In genomic region chr15:54604963-54605362, GRCh38 we compare ENCODE assay signal across 15 cellular contexts.
DNase-seq lines count a peak whose midpoint lies in the region; ATAC-seq and TF ChIP-seq lines count a peak whose summit lies in the region.
"Had no signal": no experiment of that assay in that cellular context is flagged by ENCODE, and none has a peak within 500 bp of the region (broad histone marks: within the 10 kb centered on the region; RNA-seq: fewer than 3 reads in every experiment).

No MANE protein-coding gene starts in this region.

- H3K4me1 Mint-ChIP-seq in mesothelial cell of epicardium (peaks cover 38% of the 10 kb centered on the region), type B pancreatic cell (ENCODE audit: unreplicated experiment) (peaks cover 14% of the 10 kb centered on the region)
- no peaks in the 10 kb centered on the region for H3K4me1 Mint-ChIP-seq in activated CD8-positive, alpha-beta T cell treated with anti-CD3 and anti-CD28 coated beads for 36 hours (ENCODE audit: low read depth)
- H3K4me1 Mint-ChIP-seq in activated naive CD4-positive, alpha-beta T cell treated with anti-CD3 and anti-CD28 coated beads, Interleukin-2, amount 10 ng/mL, durations not matched to agents 7 days and 5 days, result no peaks in the 10 kb centered on the region
- H3K4me1 Mint-ChIP-seq: CD14-positive monocyte had no signal

- peak overlapping the region; percentile 60 for H3K27ac ChIP-seq in HUES48 (ENCODE audit: low read depth, low read length)
- H3K27ac ChIP-seq in WERI-Rb-1, result no peak overlapping the region
- H3K27ac ChIP-seq: SJSA1 had no signal

- H3K9ac ChIP-seq in HUES48 (ENCODE audit: low read depth, low read length), result no peak overlapping the region

- no peaks in the 10 kb centered on the region for H3K36me3 Mint-ChIP-seq in mesothelial cell of epicardium
- no peaks in the 10 kb centered on the region for H3K36me3 Mint-ChIP-seq in type B pancreatic cell
- H3K36me3 Mint-ChIP-seq in activated CD8-positive, alpha-beta T cell treated with anti-CD3 and anti-CD28 coated beads for 36 hours (ENCODE audit: low read depth), result no peaks in the 10 kb centered on the region
- H3K36me3 Mint-ChIP-seq in activated naive CD4-positive, alpha-beta T cell treated with anti-CD3 and anti-CD28 coated beads, Interleukin-2, amount 10 ng/mL, durations not matched to agents 7 days and 5 days, result no peaks in the 10 kb centered on the region
- H3K36me3 Mint-ChIP-seq: CD14-positive monocyte had no signal

- peaks cover 14% of the 10 kb centered on the region; the same call in 1 of the 2 replicates for H3K4me1 ChIP-seq in HUES48 (ENCODE audit: control insufficient read depth, insufficient read depth, low read length)
- H3K4me1 ChIP-seq: SJSA1 had no signal

- POLR2A ChIA-PET in activated CD8-positive, alpha-beta T cell treated with anti-CD3 and anti-CD28 coated beads for 36 hours (lab: Charles Lee), result no interaction called here

- CTCF ChIA-PET in activated CD8-positive, alpha-beta T cell treated with anti-CD3 and anti-CD28 coated beads for 36 hours (lab: Charles Lee), result interaction anchor here (1.3 kb wide), 1 partner anchor 10 kb away, joined by 3 read pairs; no protein-coding TSS in a partner anchor
- CTCF ChIA-PET in activated naive CD4-positive, alpha-beta T cell treated with anti-CD3 and anti-CD28 coated beads, Interleukin-2, amount 10 ng/mL, durations not matched to agents 7 days and 5 days (lab: Charles Lee), result no interaction called here

- H3K27ac Mint-ChIP-seq in mesothelial cell of epicardium, result peak overlapping the region; percentile 64
- peak overlapping the region; percentile 48 for H3K27ac Mint-ChIP-seq in type B pancreatic cell
- H3K27ac Mint-ChIP-seq in activated CD8-positive, alpha-beta T cell treated with anti-CD3 and anti-CD28 coated beads for 36 hours, result no peak overlapping the region
- H3K27ac Mint-ChIP-seq in activated naive CD4-positive, alpha-beta T cell treated with anti-CD3 and anti-CD28 coated beads, Interleukin-2, amount 10 ng/mL, durations not matched to agents 7 days and 5 days, result no peak overlapping the region
- H3K27ac Mint-ChIP-seq: CD14-positive monocyte had no signal

- H3K4me3 ChIP-seq in HUES48 (ENCODE audit: low read depth, low read length) (no peak overlapping the region), WERI-Rb-1 (ENCODE audit: low read depth, low read length) (no peak overlapping the region)
- H3K4me3 ChIP-seq: SJSA1 had no signal

- DNase-seq in WERI-Rb-1 (peak; percentile 50), mesothelial cell of epicardium (ENCODE audit: low spot score in 2 of 2, unreplicated experiment in 2 of 2) (no peak), type B pancreatic cell (ENCODE audit: extremely low spot score, unreplicated experiment) (no peak), head of caudate nucleus (no peak)
- no peak for DNase-seq in activated CD8-positive, alpha-beta T cell treated with anti-CD3 and anti-CD28 coated beads for 36 hours
- DNase-seq in activated naive CD4-positive, alpha-beta T cell treated with anti-CD3 and anti-CD28 coated beads, Interleukin-2, amount 10 ng/mL, durations not matched to agents 7 days and 5 days, result no peak
- DNase-seq: ACHN, DND-41, HCEC 1CT, NCI-H1694, NCI-H2081 treated with DMSO at 0.1 percent for 48 hours had no signal

- no peaks in the 10 kb centered on the region for H3K9me3 ChIP-seq in HUES48 (ENCODE audit: control insufficient read depth, insufficient read depth, low read length)
- H3K9me3 ChIP-seq in WERI-Rb-1 (ENCODE audit: severe bottlenecking), result no peaks in the 10 kb centered on the region
- H3K9me3 ChIP-seq: SJSA1 had no signal

- no peak overlapping the region for H3K4me3 Mint-ChIP-seq in mesothelial cell of epicardium
- no peak overlapping the region for H3K4me3 Mint-ChIP-seq in type B pancreatic cell
- H3K4me3 Mint-ChIP-seq in activated CD8-positive, alpha-beta T cell treated with anti-CD3 and anti-CD28 coated beads for 36 hours, result no peak overlapping the region
- no peak overlapping the region for H3K4me3 Mint-ChIP-seq in activated naive CD4-positive, alpha-beta T cell treated with anti-CD3 and anti-CD28 coated beads, Interleukin-2, amount 10 ng/mL, durations not matched to agents 7 days and 5 days
- H3K4me3 Mint-ChIP-seq: CD14-positive monocyte had no signal

- H3K27me3 Mint-ChIP-seq in mesothelial cell of epicardium (ENCODE audit: low read depth) (no peaks in the 10 kb centered on the region), type B pancreatic cell (no peaks in the 10 kb centered on the region)
- no peaks in the 10 kb centered on the region for H3K27me3 Mint-ChIP-seq in activated CD8-positive, alpha-beta T cell treated with anti-CD3 and anti-CD28 coated beads for 36 hours
- H3K27me3 Mint-ChIP-seq in activated naive CD4-positive, alpha-beta T cell treated with anti-CD3 and anti-CD28 coated beads, Interleukin-2, amount 10 ng/mL, durations not matched to agents 7 days and 5 days, result no peaks in the 10 kb centered on the region

- intact Hi-C loops in activated CD8-positive, alpha-beta T cell treated with anti-CD3 and anti-CD28 coated beads for 36 hours (cut with micrococcal nuclease), result no loop called here
- intact Hi-C loops in head of caudate nucleus (cut with DNase I), result no loop called here

- ATAC-seq in activated CD8-positive, alpha-beta T cell treated with anti-CD3 and anti-CD28 coated beads for 36 hours, result no peak
- ATAC-seq: Panc1 had no signal

- H3K9me3 Mint-ChIP-seq in mesothelial cell of epicardium (no peaks in the 10 kb centered on the region), type B pancreatic cell (no peaks in the 10 kb centered on the region)
- H3K9me3 Mint-ChIP-seq in activated CD8-positive, alpha-beta T cell treated with anti-CD3 and anti-CD28 coated beads for 36 hours, result no peaks in the 10 kb centered on the region
- H3K9me3 Mint-ChIP-seq in activated naive CD4-positive, alpha-beta T cell treated with anti-CD3 and anti-CD28 coated beads, Interleukin-2, amount 10 ng/mL, durations not matched to agents 7 days and 5 days, result no peaks in the 10 kb centered on the region

- TF ChIP-seq CTCF in WERI-Rb-1 (IDR thresholded peaks at IDR 0.05; ENCODE audit: low read depth, low read length) (no peak), mesothelial cell of epicardium (IDR thresholded peaks at IDR 0.05; ENCODE audit: unreplicated experiment) (no peak), type B pancreatic cell (conservative IDR thresholded peaks at IDR 0.05) (no peak)
- TF ChIP-seq CTCF in activated CD8-positive, alpha-beta T cell treated with anti-CD3 and anti-CD28 coated beads for 36 hours (IDR thresholded peaks at IDR 0.05), result no peak

- H3K36me3 ChIP-seq in HUES48 (ENCODE audit: control insufficient read depth, insufficient read depth, low read length) (no peaks in the 10 kb centered on the region), WERI-Rb-1 (no peaks in the 10 kb centered on the region)
- H3K36me3 ChIP-seq: SJSA1 had no signal

- H3K27me3 ChIP-seq in HUES48 (ENCODE audit: control insufficient read depth, insufficient read depth, low read length) (peaks cover 5% of the 10 kb centered on the region; the same call in 1 of the 2 replicates), WERI-Rb-1 (ENCODE audit: insufficient read depth, low read depth, severe bottlenecking) (no peaks in the 10 kb centered on the region)
- H3K27me3 ChIP-seq: SJSA1 had no signal

Comparison
In these comparisons a context has a peak if more than half of its experiments do, and no peak if none do; other contexts are left out.
1. H3K27ac Mint-ChIP-seq: peak in mesothelial cell of epicardium (single experiment) and type B pancreatic cell (single experiment); none in activated CD8-positive, alpha-beta T cell treated with anti-CD3 and anti-CD28 coated beads for 36 hours (single experiment) and activated naive CD4-positive, alpha-beta T cell treated with anti-CD3 and anti-CD28 coated beads, Interleukin-2, amount 10 ng/mL, durations not matched to agents 7 days and 5 days (single experiment).